In genomic region chrX:66016905-66017658, GRCh38 we compare ENCODE assay signal across 11 cellular contexts. TPM values are rescaled to one million over a fixed set of nuclear protein-coding genes. Genes with fewer than 3 reads are reported as not detected.
DNase-seq lines count a peak whose midpoint lies in the region; ATAC-seq and TF ChIP-seq lines count a peak whose summit lies in the region.
"Had no signal": no experiment of that assay in that cellular context is flagged by ENCODE, and none has a peak within 500 bp of the region (broad histone marks: within the 10 kb centered on the region; RNA-seq: fewer than 3 reads in every experiment).

No MANE protein-coding gene starts in this region.

- H3K4me1 ChIP-seq in left ventricle myocardium inferior (no peaks in the 10 kb centered on the region), upper lobe of right lung (no peaks in the 10 kb centered on the region), A673 (ENCODE audit: insufficient read depth, low read length, poor library complexity, severe bottlenecking) (no peaks in the 10 kb centered on the region)
- H3K4me1 ChIP-seq: body of pancreas had no signal

- TF ChIP-seq CTCF in left ventricle myocardium inferior (IDR thresholded peaks at IDR 0.05; ENCODE audit: borderline replicate concordance) = no peak
- no peak for TF ChIP-seq CTCF in upper lobe of right lung (IDR thresholded peaks at IDR 0.05)
- TF ChIP-seq CTCF in A673 (conservative IDR thresholded peaks at IDR 0.05; ENCODE audit: low read depth, low read length) = no peak

- POLR2A ChIA-PET in A673 (lab: Charles Lee; ENCODE audit: low non-redundant PET) = no interaction called here

- peak overlapping the region; percentile 30 for H3K4me3 ChIP-seq in left ventricle myocardium inferior
- peak overlapping the region; percentile 31 for H3K4me3 ChIP-seq in upper lobe of right lung
- H3K4me3 ChIP-seq in A673 (ENCODE audit: low read depth, low read length, poor library complexity, severe bottlenecking) = no peak overlapping the region
- H3K4me3 ChIP-seq: body of pancreas had no signal

- no peaks in the 10 kb centered on the region for H3K27me3 ChIP-seq in left ventricle myocardium inferior (ENCODE audit: low read depth)
- H3K27me3 ChIP-seq in upper lobe of right lung = no peaks in the 10 kb centered on the region
- H3K27me3 ChIP-seq in A673 (replicated peaks; ENCODE audit: insufficient read depth, low read depth, low read length, poor library complexity) = no peaks in the 10 kb centered on the region
- H3K27me3 ChIP-seq: body of pancreas had no signal

- CTCF ChIA-PET in A673 (lab: Charles Lee) = no interaction called here

- H3K9me3 ChIP-seq in left ventricle myocardium inferior (replicated peaks) (no peaks in the 10 kb centered on the region), upper lobe of right lung (no peaks in the 10 kb centered on the region), A673 (ENCODE audit: low read depth, low read length, poor library complexity, severe bottlenecking) (no peaks in the 10 kb centered on the region)
- H3K9me3 ChIP-seq: body of pancreas had no signal

- H3K36me3 ChIP-seq in left ventricle myocardium inferior = no peaks in the 10 kb centered on the region
- no peaks in the 10 kb centered on the region for H3K36me3 ChIP-seq in upper lobe of right lung
- no peaks in the 10 kb centered on the region for H3K36me3 ChIP-seq in A673 (ENCODE audit: insufficient read depth, low read length, poor library complexity, severe bottlenecking)

- ATAC-seq in left cardiac atrium (no peak), HG03469 (IDR thresholded peaks at IDR 0.05; ENCODE audit: unreplicated experiment) (peak; percentile 21), upper lobe of right lung (no peak)
- ATAC-seq: body of pancreas had no signal

- BruUV-seq in A673 (replicated peaks; lab: Mats Ljungman, UMichigan) = no TSS peak

- no peak overlapping the region for H3K27ac ChIP-seq in left ventricle myocardium inferior (replicated peaks)
- peak overlapping the region; percentile 6 for H3K27ac ChIP-seq in caudate nucleus (ENCODE audit: low read depth, low read length)
- H3K27ac ChIP-seq in upper lobe of right lung = peak overlapping the region; percentile 45
- H3K27ac ChIP-seq in A673 (ENCODE audit: low read depth, low read length, poor library complexity, severe bottlenecking) = no peak overlapping the region
- H3K27ac ChIP-seq: body of pancreas had no signal

- intact Hi-C loops in left ventricle myocardium inferior (cut with micrococcal nuclease) = no loop called here
- intact Hi-C loops in left cardiac atrium (cut with DNase I) = no loop called here
- intact Hi-C loops in upper lobe of right lung (cut with DNase I) = no loop called here
- intact Hi-C loops in A673 (cut with micrococcal nuclease; ENCODE audit: unreplicated experiment) = no loop called here

- DNase-seq in left ventricle myocardium inferior = no peak
- DNase-seq in left cardiac atrium = no peak
- DNase-seq in caudate nucleus (lab: John Stamatoyannopoulos, UW) = no peak
- no peak for DNase-seq in upper lobe of right lung
- DNase-seq in NCI-H1436 treated with DMSO at 0.1 percent for 48 hours (lab: John Stamatoyannopoulos, UW) = no peak
- DNase-seq in LoVo (ENCODE audit: low spot score) = no peak
- DNase-seq in A673 (ENCODE audit: low spot score) = no peak
- DNase-seq: T1000 had no signal

RNA-seq across cellular contexts. Expression of gene VSIG4, which starts 22.8 kb away (rescaled TPM):
- 41.7 TPM for total RNA-seq in left ventricle myocardium inferior
- total RNA-seq in left cardiac atrium = 100 to 1,000 TPM in 1 of 2 donors, 10 to 100 TPM in 1; 76.3 to 182 TPM
- total RNA-seq in upper lobe of right lung = 237 TPM
- not detected in 2 replicates for total RNA-seq in A673 (2021)
- total RNA-seq: neural crest cell had no signal

Comparison
In these comparisons a context has a peak if more than half of its experiments do, and no peak if none do; other contexts are left out.
1. H3K27ac ChIP-seq: peak in caudate nucleus (single experiment) and upper lobe of right lung (single experiment); none in left ventricle myocardium inferior (single experiment) and A673 (single experiment).
2. RNA of gene VSIG4, which starts 22.8 kb away (total RNA-seq): 237 TPM in upper lobe of right lung (single experiment), 76.3 to 182 TPM in left cardiac atrium and 41.7 TPM in left ventricle myocardium inferior (single experiment); not detected in A673; every median in the first group is over 10 times any median in the second.